ENCODE assay signal across 11 cellular contexts in genomic region chr10:77909755-77910375, GRCh38. TPM values are rescaled to one million over a fixed set of nuclear protein-coding genes. Genes with fewer than 3 reads are reported as not detected.
DNase-seq lines count a peak whose midpoint lies in the region; ATAC-seq and TF ChIP-seq lines count a peak whose summit lies in the region.
"Had no signal": no experiment of that assay in that cellular context is flagged by ENCODE, and none has a peak within 500 bp of the region (broad histone marks: within the 10 kb centered on the region; RNA-seq: fewer than 3 reads in every experiment).

No MANE protein-coding gene starts in this region.

- DNase-seq in AG09309 (ENCODE audit: low read depth) (peak; percentile 8), NB4 (ENCODE audit: low read depth) (peak; percentile 66), hypothalamus (lab: John Stamatoyannopoulos, UW) (no peak)
- no peak for DNase-seq in effector memory CD8-positive, alpha-beta T cell
- no peak for DNase-seq in activated CD8-positive, alpha-beta memory T cell treated with anti-CD3 and anti-CD28 coated beads, Interleukin-2, amount 10 ng/mL, durations not matched to agents 7 days and 5 days
- DNase-seq: CD4-positive, alpha-beta memory T cell; left lung; stimulated activated CD4-positive, alpha-beta T cell treated with anti-CD3 and anti-CD28 coated beads, Interleukin-1b, Interleukin-23, amount 100 ng/mL, for 48 hours had no signal

- no peaks in the 10 kb centered on the region for H3K27me3 Mint-ChIP-seq in effector memory CD8-positive, alpha-beta T cell
- peaks cover 30% of the 10 kb centered on the region for H3K27me3 Mint-ChIP-seq in activated CD8-positive, alpha-beta memory T cell treated with anti-CD3 and anti-CD28 coated beads, Interleukin-2, amount 10 ng/mL, durations not matched to agents 7 days and 5 days

- H3K9ac ChIP-seq in mucosa of stomach (ENCODE audit: low read length): peak overlapping the region; percentile 33

- no peak overlapping the region for H3K4me3 ChIP-seq in AG09309 (ENCODE audit: control insufficient read depth, low read depth, low read length)
- peak overlapping the region; percentile 4 for H3K4me3 ChIP-seq in NB4 (ENCODE audit: low read depth, low read length)
- H3K4me3 ChIP-seq in mucosa of stomach (ENCODE audit: low read length): no peak overlapping the region
- H3K4me3 ChIP-seq: left lung had no signal

- H3K27me3 ChIP-seq in mucosa of stomach (ENCODE audit: control insufficient read depth, insufficient read depth, low read length): no peaks in the 10 kb centered on the region
- H3K27me3 ChIP-seq: left lung had no signal

- CTCF ChIA-PET in activated CD8-positive, alpha-beta memory T cell treated with anti-CD3 and anti-CD28 coated beads, Interleukin-2, amount 10 ng/mL, durations not matched to agents 7 days and 5 days (lab: Charles Lee): no interaction called here

- H3K9me3 ChIP-seq in mucosa of stomach (ENCODE audit: control insufficient read depth, low read length): no peaks in the 10 kb centered on the region
- H3K9me3 ChIP-seq: left lung had no signal

- H3K36me3 Mint-ChIP-seq in effector memory CD8-positive, alpha-beta T cell (ENCODE audit: insufficient read depth): peaks cover 3% of the 10 kb centered on the region
- H3K36me3 Mint-ChIP-seq in activated CD8-positive, alpha-beta memory T cell treated with anti-CD3 and anti-CD28 coated beads, Interleukin-2, amount 10 ng/mL, durations not matched to agents 7 days and 5 days: no peaks in the 10 kb centered on the region
- H3K36me3 Mint-ChIP-seq: CD4-positive, alpha-beta memory T cell had no signal

- H3K4me3 Mint-ChIP-seq in effector memory CD8-positive, alpha-beta T cell: no peak overlapping the region
- no peak overlapping the region for H3K4me3 Mint-ChIP-seq in activated CD8-positive, alpha-beta memory T cell treated with anti-CD3 and anti-CD28 coated beads, Interleukin-2, amount 10 ng/mL, durations not matched to agents 7 days and 5 days
- H3K4me3 Mint-ChIP-seq: CD4-positive, alpha-beta memory T cell had no signal

- no peaks in the 10 kb centered on the region for H3K9me3 Mint-ChIP-seq in effector memory CD8-positive, alpha-beta T cell
- no peaks in the 10 kb centered on the region for H3K9me3 Mint-ChIP-seq in activated CD8-positive, alpha-beta memory T cell treated with anti-CD3 and anti-CD28 coated beads, Interleukin-2, amount 10 ng/mL, durations not matched to agents 7 days and 5 days (ENCODE audit: low read depth)

- TF ChIP-seq CTCF in AG09309 (IDR thresholded peaks at IDR 0.05; ENCODE audit: control insufficient read depth, insufficient read depth, low read depth, low read length, missing control alignments): no peak
- no peak for TF ChIP-seq CTCF in NB4 (IDR thresholded peaks at IDR 0.05; ENCODE audit: low read depth, low read length)

- no peak for TF ChIP-seq POLR2A in NB4 (IDR thresholded peaks at IDR 0.05; ENCODE audit: extremely low read depth, insufficient read length)

- no peaks in the 10 kb centered on the region for H3K36me3 ChIP-seq in mucosa of stomach (ENCODE audit: control insufficient read depth, insufficient read depth, low read length)
- H3K36me3 ChIP-seq: left lung had no signal

- H3K4me1 ChIP-seq in mucosa of stomach (ENCODE audit: control insufficient read depth, insufficient read depth, low read length): peaks cover 67% of the 10 kb centered on the region

- peaks cover 16 to 29% of the 10 kb centered on the region in 2 donors for H3K4me1 Mint-ChIP-seq in effector memory CD8-positive, alpha-beta T cell (ENCODE audit: low read depth in 2 of 2)
- H3K4me1 Mint-ChIP-seq in activated CD8-positive, alpha-beta memory T cell treated with anti-CD3 and anti-CD28 coated beads, Interleukin-2, amount 10 ng/mL, durations not matched to agents 7 days and 5 days: peaks cover 6% of the 10 kb centered on the region
- H3K4me1 Mint-ChIP-seq: CD4-positive, alpha-beta memory T cell had no signal

- peak overlapping the region; percentile 10 to 82 for H3K27ac Mint-ChIP-seq in effector memory CD8-positive, alpha-beta T cell
- no peak overlapping the region for H3K27ac Mint-ChIP-seq in activated CD8-positive, alpha-beta memory T cell treated with anti-CD3 and anti-CD28 coated beads, Interleukin-2, amount 10 ng/mL, durations not matched to agents 7 days and 5 days
- H3K27ac Mint-ChIP-seq: CD4-positive, alpha-beta memory T cell had no signal

- ATAC-seq in effector memory CD8-positive, alpha-beta T cell (replicated peaks): no peak
- ATAC-seq in esophagus mucosa: no peak
- no peak for ATAC-seq in HG03159 (IDR thresholded peaks at IDR 0.05; ENCODE audit: unreplicated experiment)
- ATAC-seq in activated CD8-positive, alpha-beta memory T cell treated with anti-CD3 and anti-CD28 coated beads, Interleukin-2, amount 10 ng/mL, durations not matched to agents 7 days and 5 days: no peak
- ATAC-seq: left lung had no signal

RNA-seq across cellular contexts. Expression of gene DLG5, which starts 16.7 kb away (rescaled TPM):
- total RNA-seq in esophagus mucosa: 37.9 TPM
- total RNA-seq in activated CD8-positive, alpha-beta memory T cell treated with anti-CD3 and anti-CD28 coated beads, Interleukin-2, amount 10 ng/mL, durations not matched to agents 7 days and 5 days: 1 to 10 TPM; 3.0 to 4.8 TPM

Comparison
In these comparisons a context has a peak if more than half of its experiments do, and no peak if none do; other contexts are left out.
1. DNase-seq: peak in AG09309 (single experiment) and NB4 (single experiment); none in effector memory CD8-positive, alpha-beta T cell (0 of 3), hypothalamus (0 of 51) and activated CD8-positive, alpha-beta memory T cell treated with anti-CD3 and anti-CD28 coated beads, Interleukin-2, amount 10 ng/mL, durations not matched to agents 7 days and 5 days (single experiment).